ENCODE assay signal across 1 cellular context in genomic region chr2:112764071-112765044, GRCh38.
TF ChIP-seq lines count a peak whose summit lies in the region.

TSS of gene CKAP2L (minus strand) at chr2:112764609. CDS start at chr2:112764598, 11 bp downstream.

TF ChIP-seq in HepG2, 621 proteins besides CTCF, POLR2A, EP300 and RAD21 (continued from another document and continues in another):
- TF ChIP-seq AKNA (CRISPR knock-in tag; IDR thresholded peaks at IDR 0.05; ENCODE audit: borderline replicate concordance) (no peak), CENPT (CRISPR knock-in tag; IDR thresholded peaks at IDR 0.05; ENCODE audit: low read depth) (peak; percentile 99), FLYWCH1 (CRISPR knock-in tag; IDR thresholded peaks at IDR 0.05) (peak; percentile 86; the same call in 1 of the 2 replicates), SRY (CRISPR knock-in tag; IDR thresholded peaks at IDR 0.05) (peak; percentile 87), TBX2 (CRISPR knock-in tag; IDR thresholded peaks at IDR 0.05; ENCODE audit: borderline replicate concordance) (peak; percentile 92), MYPOP (CRISPR knock-in tag; IDR thresholded peaks at IDR 0.05) (peak; percentile 94), AHDC1 (CRISPR knock-in tag; IDR thresholded peaks at IDR 0.05; ENCODE audit: borderline replicate concordance) (no peak), NFKB2 (CRISPR knock-in tag; IDR thresholded peaks at IDR 0.05; ENCODE audit: borderline replicate concordance) (peak; percentile 33; the same call in 1 of the 2 replicates), ZSCAN5A (CRISPR knock-in tag; IDR thresholded peaks at IDR 0.05; ENCODE audit: borderline replicate concordance) (peak; percentile 98), SMAD1 (CRISPR knock-in tag; IDR thresholded peaks at IDR 0.05; ENCODE audit: borderline replicate concordance, low read depth) (peak; percentile 81; the same call in 1 of the 2 replicates), DR1 (CRISPR knock-in tag; IDR thresholded peaks at IDR 0.05) (peak; percentile 71; the same call in 1 of the 2 replicates), CCDC6 (CRISPR knock-in tag; IDR thresholded peaks at IDR 0.05) (peak; percentile 100), MXD1 (CRISPR knock-in tag; IDR thresholded peaks at IDR 0.05) (peak; percentile 98; the same call in 1 of the 2 replicates), ZNF83 (CRISPR knock-in tag; IDR thresholded peaks at IDR 0.05; ENCODE audit: borderline replicate concordance) (0 out of 2 replicates have a peak, but pooled peaks have one; percentile 40), YEATS2 (CRISPR knock-in tag; IDR thresholded peaks at IDR 0.05; ENCODE audit: borderline replicate concordance) (peak; percentile 69; the same call in 1 of the 2 replicates), HDAC2 (CRISPR knock-in tag; IDR thresholded peaks at IDR 0.05) (peak; percentile 94), KLF13 (CRISPR knock-in tag; IDR thresholded peaks at IDR 0.05) (peak; percentile 73; the same call in 1 of the 2 replicates), ZNF317 (CRISPR knock-in tag; IDR thresholded peaks at IDR 0.05) (0 out of 2 replicates have a peak, but pooled peaks have one; percentile 28), HNRNPLL (IDR thresholded peaks at IDR 0.05; ENCODE audit: low read depth, low read length, poor library complexity, severe bottlenecking) (peak; percentile 77), ZBED4 (CRISPR knock-in tag; IDR thresholded peaks at IDR 0.05; ENCODE audit: borderline replicate concordance) (no peak), ZSCAN20 (CRISPR knock-in tag; IDR thresholded peaks at IDR 0.05; ENCODE audit: borderline replicate concordance) (peak; percentile 27; the same call in 1 of the 2 replicates), RFX5 (IDR thresholded peaks at IDR 0.05; ENCODE audit: low read depth, low read length) (peak; percentile 67; the same call in 1 of the 2 replicates), BRCA1 (CRISPR knock-in tag; IDR thresholded peaks at IDR 0.05) (0 out of 2 replicates have a peak, but pooled peaks have one; percentile 30), WIZ (CRISPR knock-in tag; IDR thresholded peaks at IDR 0.05) (peak; percentile 72; the same call in 1 of the 2 replicates), MYC (CRISPR knock-in tag; IDR thresholded peaks at IDR 0.05; ENCODE audit: borderline replicate concordance) (peak; percentile 79; the same call in 1 of the 2 replicates), ZC3H13 (CRISPR knock-in tag; IDR thresholded peaks at IDR 0.05) (peak; percentile 98), SSRP1 (CRISPR knock-in tag; IDR thresholded peaks at IDR 0.05) (no peak), KMT2B (CRISPR knock-in tag; IDR thresholded peaks at IDR 0.05) (peak; percentile 89), RARA (CRISPR knock-in tag; IDR thresholded peaks at IDR 0.05) (no peak), ZNF564 (CRISPR knock-in tag; IDR thresholded peaks at IDR 0.05) (peak; percentile 83; the same call in 1 of the 2 replicates), SMAD9 (CRISPR knock-in tag; IDR thresholded peaks at IDR 0.05) (no peak), STAG1 (CRISPR knock-in tag; IDR thresholded peaks at IDR 0.05) (peak; percentile 13; the same call in 1 of the 2 replicates), SATB2 (CRISPR knock-in tag; IDR thresholded peaks at IDR 0.05) (0 out of 2 replicates have a peak, but pooled peaks have one; percentile 50), ELK4 (CRISPR knock-in tag; IDR thresholded peaks at IDR 0.05; ENCODE audit: borderline replicate concordance) (no peak), IRF1 (CRISPR knock-in tag; IDR thresholded peaks at IDR 0.05; ENCODE audit: low read depth) (no peak), TERF1 (CRISPR knock-in tag; IDR thresholded peaks at IDR 0.05) (peak; percentile 92; the same call in 1 of the 2 replicates), PRMT3 (CRISPR knock-in tag; IDR thresholded peaks at IDR 0.05; ENCODE audit: borderline replicate concordance, low read depth) (peak; percentile 98), ZNF570 (CRISPR knock-in tag; IDR thresholded peaks at IDR 0.05; ENCODE audit: borderline replicate concordance) (no peak), DNMT1 (CRISPR knock-in tag; IDR thresholded peaks at IDR 0.05) (peak; percentile 19; the same call in 1 of the 2 replicates)
